14 cellular contexts compared by ENCODE assay signal in the genomic region with DNA sequence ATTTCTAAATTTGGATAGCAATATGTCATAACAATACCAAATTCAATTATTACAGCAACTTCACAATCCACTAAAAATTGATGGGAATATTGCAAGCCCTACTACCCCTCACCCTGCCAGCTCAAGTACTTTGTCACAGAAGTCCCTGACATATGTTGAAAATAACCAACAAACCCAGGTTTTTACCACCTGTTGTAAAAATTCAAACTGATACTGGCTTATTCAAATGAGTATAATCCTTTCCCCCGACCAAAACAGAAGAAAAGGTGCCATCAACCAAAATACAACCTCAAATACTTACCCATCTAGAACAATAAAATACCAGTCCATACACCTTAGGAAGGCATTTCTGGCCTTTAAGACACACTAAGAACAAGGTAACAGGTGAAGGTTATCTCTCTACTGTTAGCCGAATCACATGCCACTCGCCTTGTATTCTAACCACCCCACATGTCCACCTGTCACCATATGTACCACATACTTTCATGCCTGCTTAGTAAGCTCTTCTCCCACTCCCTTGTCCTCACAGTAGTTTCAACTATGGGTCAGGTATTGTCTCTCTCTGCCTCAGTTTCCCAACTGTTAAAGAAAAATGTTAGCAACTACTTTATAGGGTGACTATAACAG.
"Had no signal": no experiment of that assay in that cellular context is flagged by ENCODE, and none has a peak within 500 bp of the region (broad histone marks: within the 10 kb centered on the region; RNA-seq: fewer than 3 reads in every experiment).

No MANE protein-coding gene starts in this region.

- H3K4me3 ChIP-seq: coronary artery, heart left ventricle, lung, mucosa of descending colon, sigmoid colon had no signal

- DNase-seq: activated CD4-positive, alpha-beta T cell treated with anti-CD3 and anti-CD28 coated beads, Interleukin-2, amount 50 U/mL, for 1 hour; activated T-cell treated with anti-CD3 and anti-CD28 coated beads, Interleukin-2, amount 50 U/mL, for 1 hour; effector CD4-positive, alpha-beta T cell; foreskin keratinocyte; heart left ventricle; left colon; mucosa of descending colon; nephron progenitor cell; sigmoid colon; stimulated activated CD4-positive, alpha-beta T cell treated with anti-CD3 and anti-CD28 coated beads, Interleukin-12 subunit alpha, Interleukin-12 subunit beta, amount 100 ng/mL, for 4 hours; stimulated activated naive CD8-positive, alpha-beta T cell treated with anti-CD3 and anti-CD28 coated beads, Interleukin-15, Interleukin-2, amounts not matched to agents 100 U/mL and 50 U/mL, for 24 hours had no signal

- H3K4me1 ChIP-seq: foreskin keratinocyte had no signal

- H3K4me3 Mint-ChIP-seq: nephron progenitor cell had no signal

- ATAC-seq: foreskin keratinocyte; heart left ventricle; left colon; mucosa of descending colon; stimulated activated naive CD8-positive, alpha-beta T cell treated with anti-CD3 and anti-CD28 coated beads, Interleukin-15, Interleukin-2, amounts not matched to agents 100 U/mL and 50 U/mL, for 24 hours had no signal

- H3K27ac ChIP-seq: coronary artery, foreskin keratinocyte, VCaP had no signal

- H3K9me3 ChIP-seq: mucosa of descending colon had no signal

- H3K27ac Mint-ChIP-seq: nephron progenitor cell had no signal
